17 cellular contexts compared by ENCODE assay signal in the genomic region with DNA sequence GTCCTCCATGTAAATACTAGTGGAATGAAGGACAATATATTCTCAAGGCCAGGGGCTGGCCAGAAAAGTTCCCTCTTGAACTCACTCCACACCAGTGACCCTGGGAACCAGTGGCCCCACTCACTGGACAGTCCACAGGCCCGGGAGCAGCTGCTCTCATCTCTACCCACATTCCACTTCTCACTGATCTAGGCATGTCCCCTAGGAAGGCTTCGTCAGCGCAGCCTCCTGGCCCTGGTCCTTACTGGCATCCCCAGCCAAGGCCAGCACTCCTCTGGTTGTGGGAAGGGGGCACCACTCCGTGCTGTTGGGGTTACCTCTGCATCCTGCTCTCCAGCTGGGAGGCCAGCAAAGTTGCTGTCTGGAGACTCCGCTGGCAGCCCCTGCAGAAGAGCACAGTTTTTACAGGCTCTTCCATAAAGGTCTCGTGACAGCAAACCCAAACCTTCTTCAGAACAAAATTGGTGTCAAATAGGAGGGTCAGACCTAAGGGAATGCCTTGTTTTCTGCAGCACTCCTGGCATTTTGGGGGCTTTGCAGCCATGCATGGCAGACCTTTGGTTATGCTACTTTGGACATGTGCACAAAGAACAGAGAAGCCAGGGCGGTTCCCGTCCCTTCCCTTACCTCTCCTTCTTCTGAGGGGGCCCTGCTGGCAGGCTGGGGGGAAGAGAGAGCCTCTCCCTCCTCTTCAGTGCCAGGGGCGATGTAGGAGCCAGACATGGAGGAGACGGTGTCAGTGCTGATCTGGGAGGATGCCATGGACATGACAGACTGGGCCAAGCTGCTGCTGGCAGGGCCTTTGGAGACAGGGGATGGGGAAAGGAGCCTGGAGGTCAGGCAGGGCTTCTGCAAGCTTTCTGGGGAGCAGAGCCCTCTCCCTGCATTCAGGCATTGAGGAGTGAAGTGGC. TPM values are rescaled to one million over a fixed set of nuclear protein-coding genes. Genes with fewer than 3 reads are reported as not detected.
DNase-seq lines count a peak whose midpoint lies in the region; ATAC-seq, FAIRE-seq and TF ChIP-seq lines count a peak whose summit lies in the region.
"Had no signal": no experiment of that assay in that cellular context is flagged by ENCODE, and none has a peak within 500 bp of the region (broad histone marks: within the 10 kb centered on the region; RNA-seq: fewer than 3 reads in every experiment).

No MANE protein-coding gene starts in this region.

- no peak overlapping the region for H3K4me2 ChIP-seq in neural progenitor cell

- H3K27ac Mint-ChIP-seq in activated naive CD8-positive, alpha-beta T cell: peak overlapping the region; percentile 96
- no peak overlapping the region for H3K27ac Mint-ChIP-seq in activated naive CD8-positive, alpha-beta T cell treated with anti-CD3 and anti-CD28 coated beads for 36 hours
- H3K27ac Mint-ChIP-seq in WTC11 (no peak overlapping the region), neural progenitor cell (no peak overlapping the region)
- peak overlapping the region; percentile 63 for H3K27ac Mint-ChIP-seq in stimulated activated effector memory CD8-positive, alpha-beta T cell treated with anti-CD3 and anti-CD28 coated beads, Interleukin-12 subunit alpha, Interleukin-12 subunit beta, amount 100 ng/mL, for 72 hours

- H3K36me3 Mint-ChIP-seq in activated naive CD8-positive, alpha-beta T cell: peaks cover 20% of the 10 kb centered on the region
- H3K36me3 Mint-ChIP-seq in activated naive CD8-positive, alpha-beta T cell treated with anti-CD3 and anti-CD28 coated beads for 36 hours: peaks cover 37% of the 10 kb centered on the region
- no peaks in the 10 kb centered on the region for H3K36me3 Mint-ChIP-seq in WTC11
- H3K36me3 Mint-ChIP-seq in stimulated activated effector memory CD8-positive, alpha-beta T cell treated with anti-CD3 and anti-CD28 coated beads, Interleukin-12 subunit alpha, Interleukin-12 subunit beta, amount 100 ng/mL, for 72 hours: peaks cover 34% of the 10 kb centered on the region
- peaks cover 7% of the 10 kb centered on the region for H3K36me3 Mint-ChIP-seq in neural progenitor cell

- H3K27me3 ChIP-seq in right lobe of liver (no peaks in the 10 kb centered on the region), neural progenitor cell (no peaks in the 10 kb centered on the region)

- DNase-seq in activated naive CD8-positive, alpha-beta T cell treated with anti-CD3 and anti-CD28 coated beads for 36 hours: no peak
- DNase-seq in WTC11 (ENCODE audit: low spot score): peak; percentile 6
- peak in 2 of 3 donors; percentile 12 to 42 for DNase-seq in right lobe of liver
- no peak for DNase-seq in stimulated activated effector memory CD8-positive, alpha-beta T cell treated with anti-CD3 and anti-CD28 coated beads, Interleukin-12 subunit alpha, Interleukin-12 subunit beta, amount 100 ng/mL, for 72 hours (ENCODE audit: low spot score in 2 of 2)
- no peak for DNase-seq in H54 (ENCODE audit: insufficient read length, low spot score)
- no peak for DNase-seq in neural progenitor cell (ENCODE audit: low spot score)
- no peak for DNase-seq in amygdala (lab: John Stamatoyannopoulos, UW)
- DNase-seq: DMS153, EL, H7, NCI-H187 treated with DMSO at 0.1 percent for 48 hours, NCI-H510A treated with DMSO at 0.1 percent for 48 hours, SIG-M5 had no signal

- TF ChIP-seq CTCF in WTC11 (IDR thresholded peaks at IDR 0.05) (no peak), right lobe of liver (IDR thresholded peaks at IDR 0.05) (no peak), neural progenitor cell (IDR thresholded peaks at IDR 0.05) (no peak)

- H3K9ac ChIP-seq in neural progenitor cell: no peak overlapping the region

- no peak overlapping the region for H3K27ac ChIP-seq in right lobe of liver
- H3K27ac ChIP-seq in neural progenitor cell: no peak overlapping the region

- H3K36me3 ChIP-seq in right lobe of liver (no peaks in the 10 kb centered on the region), neural progenitor cell (no peaks in the 10 kb centered on the region)

- H3K4me3 ChIP-seq in right lobe of liver: no peak overlapping the region
- no peak overlapping the region for H3K4me3 ChIP-seq in neural progenitor cell

- H3K27me3 Mint-ChIP-seq in activated naive CD8-positive, alpha-beta T cell: no peaks in the 10 kb centered on the region
- no peaks in the 10 kb centered on the region for H3K27me3 Mint-ChIP-seq in activated naive CD8-positive, alpha-beta T cell treated with anti-CD3 and anti-CD28 coated beads for 36 hours
- H3K27me3 Mint-ChIP-seq in WTC11 (ENCODE audit: low read depth) (no peaks in the 10 kb centered on the region), neural progenitor cell (ENCODE audit: insufficient read depth, low read depth) (peaks cover 2% of the 10 kb centered on the region)

- no peak overlapping the region for H2AFZ ChIP-seq in neural progenitor cell (replicated peaks)

- H3K4me1 ChIP-seq in right lobe of liver: peaks cover 0 to 10% (median 2%) of the 10 kb centered on the region in 4 donors
- H3K4me1 ChIP-seq in neural progenitor cell: peaks cover 22% of the 10 kb centered on the region

- peaks cover 3% of the 10 kb centered on the region for H3F3A ChIP-seq in neural progenitor cell (ENCODE audit: low read depth)

- FAIRE-seq in H54 (lab: Jason Lieb, UNC): no peak
- FAIRE-seq: RCC 7860 had no signal

- TF ChIP-seq POLR2A in right lobe of liver (IDR thresholded peaks at IDR 0.05) (no peak), H54 (IDR thresholded peaks at IDR 0.05; ENCODE audit: low read depth, low read length) (no peak)

- no peaks in the 10 kb centered on the region for H3K9me3 ChIP-seq in right lobe of liver
- no peaks in the 10 kb centered on the region for H3K9me3 ChIP-seq in neural progenitor cell (ENCODE audit: low read depth)

- no peaks in the 10 kb centered on the region for H3K79me2 ChIP-seq in neural progenitor cell (ENCODE audit: low read depth)

- intact Hi-C loops in right lobe of liver (cut with DNase I): no loop called here

- CTCF ChIA-PET in WTC11 (lab: Charles Lee): interaction anchor here (0.8 to 2.0 kb wide), 7 partner anchors 15 to 144 kb away, joined by 3 to 15 read pairs (median 4); partner anchors contain the start of gene FOXJ1

- H3K9me3 Mint-ChIP-seq in activated naive CD8-positive, alpha-beta T cell (ENCODE audit: low read depth): no peaks in the 10 kb centered on the region
- no peaks in the 10 kb centered on the region for H3K9me3 Mint-ChIP-seq in activated naive CD8-positive, alpha-beta T cell treated with anti-CD3 and anti-CD28 coated beads for 36 hours
- no peaks in the 10 kb centered on the region for H3K9me3 Mint-ChIP-seq in WTC11
- no peaks in the 10 kb centered on the region for H3K9me3 Mint-ChIP-seq in stimulated activated effector memory CD8-positive, alpha-beta T cell treated with anti-CD3 and anti-CD28 coated beads, Interleukin-12 subunit alpha, Interleukin-12 subunit beta, amount 100 ng/mL, for 72 hours
- H3K9me3 Mint-ChIP-seq in neural progenitor cell: no peaks in the 10 kb centered on the region

- H3K4me3 Mint-ChIP-seq in activated naive CD8-positive, alpha-beta T cell: no peak overlapping the region
- no peak overlapping the region for H3K4me3 Mint-ChIP-seq in activated naive CD8-positive, alpha-beta T cell treated with anti-CD3 and anti-CD28 coated beads for 36 hours
- H3K4me3 Mint-ChIP-seq in WTC11 (no peak overlapping the region), neural progenitor cell (no peak overlapping the region)
- H3K4me3 Mint-ChIP-seq in stimulated activated effector memory CD8-positive, alpha-beta T cell treated with anti-CD3 and anti-CD28 coated beads, Interleukin-12 subunit alpha, Interleukin-12 subunit beta, amount 100 ng/mL, for 72 hours: no peak overlapping the region

- 80% methylated on average over 2 of the region's 10 CpGs for WGBS in right lobe of liver (ENCODE audit: insufficient coverage, low coverage, low lambda C conversion rate, missing lambda C conversion rate)

- ATAC-seq in WTC11: no peak
- ATAC-seq in right lobe of liver: no peak
- no peak for ATAC-seq in stimulated activated effector memory CD8-positive, alpha-beta T cell treated with anti-CD3 and anti-CD28 coated beads, Interleukin-12 subunit alpha, Interleukin-12 subunit beta, amount 100 ng/mL, for 72 hours

- H3K4me1 Mint-ChIP-seq in activated naive CD8-positive, alpha-beta T cell (ENCODE audit: low read depth): peaks cover 62% of the 10 kb centered on the region
- peaks cover 44% of the 10 kb centered on the region for H3K4me1 Mint-ChIP-seq in activated naive CD8-positive, alpha-beta T cell treated with anti-CD3 and anti-CD28 coated beads for 36 hours
- H3K4me1 Mint-ChIP-seq in WTC11: peaks cover 32% of the 10 kb centered on the region
- H3K4me1 Mint-ChIP-seq in stimulated activated effector memory CD8-positive, alpha-beta T cell treated with anti-CD3 and anti-CD28 coated beads, Interleukin-12 subunit alpha, Interleukin-12 subunit beta, amount 100 ng/mL, for 72 hours: peaks cover 7% of the 10 kb centered on the region
- peaks cover 7% of the 10 kb centered on the region for H3K4me1 Mint-ChIP-seq in neural progenitor cell

- no peaks in the 10 kb centered on the region for H4K20me1 ChIP-seq in neural progenitor cell (ENCODE audit: low read depth)

- POLR2A ChIA-PET in WTC11 (lab: Charles Lee): no interaction called here

TF ChIP-seq in WTC11, 78 proteins besides CTCF, POLR2A, EP300 and RAD21 (continues in another document):
- no peak for TF ChIP-seq PREB (CRISPR knock-in tag; IDR thresholded peaks at IDR 0.05; ENCODE audit: borderline replicate concordance)

RNA-seq across cellular contexts. Expression of gene FOXJ1, which starts 14.1 kb away (rescaled TPM):
- 1 to 10 TPM; 7.5 to 7.8 TPM for total RNA-seq in activated naive CD8-positive, alpha-beta T cell treated with anti-CD3 and anti-CD28 coated beads for 36 hours
- total RNA-seq in WTC11 (2021): 6.2 to 11.8 TPM (median 6.8 TPM) in 3 replicates
- total RNA-seq in right lobe of liver: under 1 TPM in 3 of 6 experiments, not detected in 3; 0.06 to 0.12 (median 0.11) TPM
- total RNA-seq in neural progenitor cell (ENCODE audit: low replicate concordance): 0.49 and 1.7 TPM in 2 replicates
- total RNA-seq: IMR-90, LHCN-M2 had no signal

RNA-seq across cellular contexts. Expression of gene EXOC7, which starts 51.6 kb away (rescaled TPM):
- 10 to 100 TPM; 81.2 to 88.1 TPM for total RNA-seq in activated naive CD8-positive, alpha-beta T cell treated with anti-CD3 and anti-CD28 coated beads for 36 hours
- total RNA-seq in WTC11 (2021) (90.0 to 126 TPM (median 96.2 TPM) in 3 replicates), right lobe of liver (10 to 100 TPM; 38.5 to 57.9 (median 50.6) TPM), neural progenitor cell (ENCODE audit: low replicate concordance) (64.3 and 72.8 TPM in 2 replicates)

Comparison
In these comparisons a context has a peak if more than half of its experiments do, and no peak if none do; other contexts are left out.
1. H3K27ac Mint-ChIP-seq: peak in activated naive CD8-positive, alpha-beta T cell (single experiment) and stimulated activated effector memory CD8-positive, alpha-beta T cell treated with anti-CD3 and anti-CD28 coated beads, Interleukin-12 subunit alpha, Interleukin-12 subunit beta, amount 100 ng/mL, for 72 hours (single experiment); none in activated naive CD8-positive, alpha-beta T cell treated with anti-CD3 and anti-CD28 coated beads for 36 hours (single experiment), WTC11 (single experiment) and neural progenitor cell (single experiment).
2. DNase-seq: peak in WTC11 (single experiment) and right lobe of liver (2 of 3); none in activated naive CD8-positive, alpha-beta T cell treated with anti-CD3 and anti-CD28 coated beads for 36 hours (single experiment), stimulated activated effector memory CD8-positive, alpha-beta T cell treated with anti-CD3 and anti-CD28 coated beads, Interleukin-12 subunit alpha, Interleukin-12 subunit beta, amount 100 ng/mL, for 72 hours (0 of 2), H54 (single experiment), neural progenitor cell (single experiment) and amygdala (0 of 56).